12 cellular contexts compared by ENCODE assay signal in the genomic region with DNA sequence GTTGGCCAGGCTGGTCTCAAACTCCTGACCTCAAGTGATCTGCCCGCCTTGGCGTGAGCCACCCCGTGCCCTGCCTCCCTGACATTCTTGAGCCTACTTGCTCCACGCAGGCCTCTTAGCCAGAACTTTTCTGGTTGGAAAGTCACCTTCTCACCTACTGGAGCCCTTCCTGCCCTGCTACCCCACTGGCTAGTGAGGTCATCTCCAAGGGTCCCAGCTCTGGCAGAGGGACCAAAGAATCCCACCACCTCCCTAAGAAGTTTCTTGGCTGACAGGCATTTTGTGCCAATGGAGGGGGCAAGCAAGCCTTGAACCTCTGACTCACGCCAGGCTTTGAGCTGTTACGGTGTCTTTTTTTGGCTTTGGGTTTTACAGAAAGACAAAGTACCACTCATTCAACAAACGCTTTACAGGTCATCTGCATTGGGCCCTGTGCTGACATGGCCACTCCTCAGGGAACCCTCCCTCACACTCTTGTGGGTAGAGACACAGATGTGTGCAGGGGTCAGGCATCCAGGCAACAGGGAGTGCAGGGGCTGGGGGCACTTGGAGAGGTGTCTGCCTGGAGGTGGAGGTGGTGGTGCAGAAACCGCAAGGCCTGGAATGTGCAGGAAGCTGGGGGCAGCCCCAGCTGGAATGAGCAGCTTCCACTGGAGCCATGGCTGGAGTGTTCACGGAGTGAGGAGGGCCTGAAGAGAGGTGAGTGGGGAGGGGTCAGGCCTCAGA. TPM values are rescaled to one million over a fixed set of nuclear protein-coding genes. Genes with fewer than 3 reads are reported as not detected.
A peak's percentile ranks its signal among the peaks of the same experiment; 100 is the strongest.
DNase-seq lines count a peak whose midpoint lies in the region; ATAC-seq and TF ChIP-seq lines count a peak whose summit lies in the region.
"Had no signal": no experiment of that assay in that cellular context is flagged by ENCODE, and none has a peak within 500 bp of the region (broad histone marks: within the 10 kb centered on the region; RNA-seq: fewer than 3 reads in every experiment).

No MANE protein-coding gene starts in this region.

- H3K36me3 Mint-ChIP-seq in Caco-2 (ENCODE audit: insufficient read depth, unreplicated experiment): peaks cover 14% of the 10 kb centered on the region
- peaks cover 34% of the 10 kb centered on the region for H3K36me3 Mint-ChIP-seq in central memory CD8-positive, alpha-beta T cell (ENCODE audit: insufficient read depth)
- peaks cover 6% of the 10 kb centered on the region for H3K36me3 Mint-ChIP-seq in neural progenitor cell

- intact Hi-C loops in Caco-2 (cut with micrococcal nuclease; ENCODE audit: unreplicated experiment): no loop called here

- H4K20me1 ChIP-seq in neural progenitor cell (ENCODE audit: low read depth): no peaks in the 10 kb centered on the region

- H3K4me3 Mint-ChIP-seq in Caco-2 (ENCODE audit: unreplicated experiment) (no peak overlapping the region), neural progenitor cell (peak overlapping the region; percentile 99)
- H3K4me3 Mint-ChIP-seq in central memory CD8-positive, alpha-beta T cell: peak overlapping the region; percentile 92

- H3K27ac ChIP-seq in neural progenitor cell: no peak overlapping the region

- H3K4me1 ChIP-seq in Caco-2 (peaks cover 11% of the 10 kb centered on the region), neural progenitor cell (no peaks in the 10 kb centered on the region)

- H3K9me3 ChIP-seq in Caco-2: no peaks in the 10 kb centered on the region
- H3K9me3 ChIP-seq in neural progenitor cell (ENCODE audit: low read depth): no peaks in the 10 kb centered on the region

- H3K9ac ChIP-seq in neural progenitor cell: no peak overlapping the region

- H3K36me3 ChIP-seq in Caco-2 (ENCODE audit: control insufficient read depth, insufficient read depth, low read length): no peaks in the 10 kb centered on the region
- no peaks in the 10 kb centered on the region for H3K36me3 ChIP-seq in neural progenitor cell

- no peaks in the 10 kb centered on the region for H3K79me2 ChIP-seq in neural progenitor cell (ENCODE audit: low read depth)

- POLR2A ChIA-PET in Caco-2 (lab: Charles Lee): no interaction called here

- H3K4me3 ChIP-seq in Caco-2 (ENCODE audit: low read depth, low read length) (no peak overlapping the region), neural progenitor cell (no peak overlapping the region)

- H3K27ac Mint-ChIP-seq in Caco-2 (ENCODE audit: unreplicated experiment) (peak overlapping the region; percentile 31), neural progenitor cell (no peak overlapping the region)
- peak overlapping the region; percentile 83 for H3K27ac Mint-ChIP-seq in central memory CD8-positive, alpha-beta T cell (ENCODE audit: low read depth)

- peaks cover 15% of the 10 kb centered on the region for H3K4me1 Mint-ChIP-seq in Caco-2 (ENCODE audit: low read depth, unreplicated experiment)
- H3K4me1 Mint-ChIP-seq in central memory CD8-positive, alpha-beta T cell: peaks cover 45% of the 10 kb centered on the region
- H3K4me1 Mint-ChIP-seq in neural progenitor cell: peaks cover 41% of the 10 kb centered on the region

- H3K27me3 Mint-ChIP-seq in Caco-2 (ENCODE audit: insufficient read depth, unreplicated experiment) (peaks cover 3% of the 10 kb centered on the region), neural progenitor cell (ENCODE audit: insufficient read depth, low read depth) (peaks cover 43% of the 10 kb centered on the region)
- H3K27me3 Mint-ChIP-seq in central memory CD8-positive, alpha-beta T cell: peaks cover 3% of the 10 kb centered on the region

- no peaks in the 10 kb centered on the region for H3K27me3 ChIP-seq in Caco-2 (replicated peaks; ENCODE audit: control insufficient read depth, insufficient read depth, low read length)
- H3K27me3 ChIP-seq in neural progenitor cell: peaks cover 11% of the 10 kb centered on the region

- DNase-seq in Caco-2 (no peak), M059J (ENCODE audit: low read depth) (peak; percentile 51), neural progenitor cell (ENCODE audit: low spot score) (no peak), NCI-H748 treated with DMSO at 0.1 percent for 48 hours (lab: John Stamatoyannopoulos, UW) (no peak)
- DNase-seq in central memory CD8-positive, alpha-beta T cell (ENCODE audit: low spot score in 2 of 2): no peak
- no peak for DNase-seq in stimulated activated naive CD4-positive, alpha-beta T cell treated with Interleukin-2 at 50 U/mL for 16 hours (lab: John Stamatoyannopoulos, UW)
- DNase-seq: DMS153, NCI-H345 had no signal

- no peaks in the 10 kb centered on the region for H3K9me3 Mint-ChIP-seq in Caco-2 (ENCODE audit: unreplicated experiment)
- H3K9me3 Mint-ChIP-seq in central memory CD8-positive, alpha-beta T cell: no peaks in the 10 kb centered on the region
- peaks cover 10% of the 10 kb centered on the region for H3K9me3 Mint-ChIP-seq in neural progenitor cell

- no peak overlapping the region for H3K4me2 ChIP-seq in neural progenitor cell

- TF ChIP-seq CTCF in Caco-2 (IDR thresholded peaks at IDR 0.05; ENCODE audit: insufficient read depth in 1 of 2, low read depth in 1 of 2, low read length in 1 of 2, severe bottlenecking in 1 of 2, unreplicated experiment in 1 of 2) (no peak), neural progenitor cell (IDR thresholded peaks at IDR 0.05) (no peak)

- H2AFZ ChIP-seq in neural progenitor cell (replicated peaks): no peak overlapping the region

- CTCF ChIA-PET in Caco-2 (lab: Charles Lee): interaction anchor here (4.6 kb wide), 1 partner anchor 25 kb away, joined by 34 read pairs; no protein-coding TSS in a partner anchor

- ATAC-seq in central memory CD8-positive, alpha-beta T cell (replicated peaks; ENCODE audit: extremely low read depth, poor library complexity, severe bottlenecking): no peak
- ATAC-seq in GM18868 (IDR thresholded peaks at IDR 0.05; ENCODE audit: unreplicated experiment) (no peak), HG02981 (IDR thresholded peaks at IDR 0.05; ENCODE audit: unreplicated experiment) (no peak)

- no TSS peak for BruUV-seq in Caco-2 (replicated peaks; lab: Mats Ljungman, UMichigan)

- peaks cover 24% of the 10 kb centered on the region for H3F3A ChIP-seq in neural progenitor cell (ENCODE audit: low read depth)

RNA-seq across cellular contexts. Expression of a gene that starts 27.1 kb away (rescaled TPM):
- total RNA-seq in Caco-2 (2022) (22.6 and 29.0 TPM in 2 replicates), neural progenitor cell (ENCODE audit: low replicate concordance) (0.26 and 0.59 TPM in 2 replicates)
- 2.0 and 3.1 TPM in 2 replicates for total RNA-seq in M059J (2014; rRNA removed; shearing (Covaris generic))
- total RNA-seq: dermis microvascular lymphatic vessel endothelial cell, LHCN-M2 had no signal
